Comparison of ENCODE assay signal across 19 cellular contexts in genomic region chr5:176890455-176891330, GRCh38. TPM values are rescaled to one million over a fixed set of nuclear protein-coding genes. Genes with fewer than 3 reads are reported as not detected.
"Had no signal": no experiment of that assay in that cellular context is flagged by ENCODE, and none has a peak within 500 bp of the region (broad histone marks: within the 10 kb centered on the region; RNA-seq: fewer than 3 reads in every experiment).

No MANE protein-coding gene starts in this region.

- H3K27me3 ChIP-seq: dorsolateral prefrontal cortex had no signal

- DNase-seq: activated CD4-positive, alpha-beta T cell treated with anti-CD3 and anti-CD28 coated beads for 1 hour; activated CD4-positive, alpha-beta T cell treated with anti-CD3 and anti-CD28 coated beads, Interleukin-2, amount 50 U/mL, for 1 hour; activated CD8-positive, alpha-beta T cell treated with anti-CD3 and anti-CD28 coated beads, Interleukin-2, amount 10 ng/mL, durations not matched to agents 7 days and 5 days; activated naive CD8-positive, alpha-beta T cell treated with anti-CD3 and anti-CD28 coated beads for 36 hours; dorsolateral prefrontal cortex; glutamatergic neuron; immature natural killer cell; kidney glomerular epithelial cell; left ventricle myocardium superior; mammary epithelial cell; stimulated activated CD4-positive, alpha-beta T cell treated with anti-CD3 and anti-CD28 coated beads, Interleukin-4, amount 100 ng/mL, for 24 hours; stimulated activated naive CD4-positive, alpha-beta T cell treated with Interleukin-2 at 50 U/mL for 16 hours; T-helper 1 cell; WERI-Rb-1 had no signal

- H3K36me3 ChIP-seq: esophagus muscularis mucosa, WERI-Rb-1 had no signal

- H3K4me1 Mint-ChIP-seq: activated naive CD8-positive, alpha-beta T cell treated with anti-CD3 and anti-CD28 coated beads for 36 hours; central memory CD8-positive, alpha-beta T cell; immature natural killer cell had no signal

- H3K4me1 ChIP-seq: esophagus muscularis mucosa had no signal

- H3K4me3 Mint-ChIP-seq: activated CD8-positive, alpha-beta T cell treated with anti-CD3 and anti-CD28 coated beads, Interleukin-2, amount 10 ng/mL, durations not matched to agents 7 days and 5 days; activated naive CD8-positive, alpha-beta T cell treated with anti-CD3 and anti-CD28 coated beads for 36 hours; central memory CD8-positive, alpha-beta T cell; immature natural killer cell had no signal

- H3K4me3 ChIP-seq: dorsolateral prefrontal cortex, esophagus muscularis mucosa, hepatocyte had no signal

- H3K9me3 ChIP-seq: esophagus muscularis mucosa had no signal

- ATAC-seq: activated CD8-positive, alpha-beta T cell treated with anti-CD3 and anti-CD28 coated beads, Interleukin-2, amount 10 ng/mL, durations not matched to agents 7 days and 5 days; left ventricle myocardium superior had no signal

- H3K27ac ChIP-seq: dorsolateral prefrontal cortex, esophagus muscularis mucosa, hepatocyte, WERI-Rb-1 had no signal

- H3K27ac Mint-ChIP-seq: activated CD8-positive, alpha-beta T cell treated with anti-CD3 and anti-CD28 coated beads, Interleukin-2, amount 10 ng/mL, durations not matched to agents 7 days and 5 days; activated naive CD8-positive, alpha-beta T cell treated with anti-CD3 and anti-CD28 coated beads for 36 hours; immature natural killer cell had no signal

- H3K9me3 Mint-ChIP-seq: activated naive CD8-positive, alpha-beta T cell treated with anti-CD3 and anti-CD28 coated beads for 36 hours; central memory CD8-positive, alpha-beta T cell; immature natural killer cell had no signal

RNA-seq across cellular contexts. Expression of gene HK3, which starts 8.5 kb away (rescaled TPM):
- total RNA-seq: activated CD8-positive, alpha-beta T cell treated with anti-CD3 and anti-CD28 coated beads, Interleukin-2, amount 10 ng/mL, durations not matched to agents 7 days and 5 days; activated naive CD8-positive, alpha-beta T cell treated with anti-CD3 and anti-CD28 coated beads for 36 hours; astrocyte; mammary epithelial cell; myocyte had no signal
